In the genomic region with DNA sequence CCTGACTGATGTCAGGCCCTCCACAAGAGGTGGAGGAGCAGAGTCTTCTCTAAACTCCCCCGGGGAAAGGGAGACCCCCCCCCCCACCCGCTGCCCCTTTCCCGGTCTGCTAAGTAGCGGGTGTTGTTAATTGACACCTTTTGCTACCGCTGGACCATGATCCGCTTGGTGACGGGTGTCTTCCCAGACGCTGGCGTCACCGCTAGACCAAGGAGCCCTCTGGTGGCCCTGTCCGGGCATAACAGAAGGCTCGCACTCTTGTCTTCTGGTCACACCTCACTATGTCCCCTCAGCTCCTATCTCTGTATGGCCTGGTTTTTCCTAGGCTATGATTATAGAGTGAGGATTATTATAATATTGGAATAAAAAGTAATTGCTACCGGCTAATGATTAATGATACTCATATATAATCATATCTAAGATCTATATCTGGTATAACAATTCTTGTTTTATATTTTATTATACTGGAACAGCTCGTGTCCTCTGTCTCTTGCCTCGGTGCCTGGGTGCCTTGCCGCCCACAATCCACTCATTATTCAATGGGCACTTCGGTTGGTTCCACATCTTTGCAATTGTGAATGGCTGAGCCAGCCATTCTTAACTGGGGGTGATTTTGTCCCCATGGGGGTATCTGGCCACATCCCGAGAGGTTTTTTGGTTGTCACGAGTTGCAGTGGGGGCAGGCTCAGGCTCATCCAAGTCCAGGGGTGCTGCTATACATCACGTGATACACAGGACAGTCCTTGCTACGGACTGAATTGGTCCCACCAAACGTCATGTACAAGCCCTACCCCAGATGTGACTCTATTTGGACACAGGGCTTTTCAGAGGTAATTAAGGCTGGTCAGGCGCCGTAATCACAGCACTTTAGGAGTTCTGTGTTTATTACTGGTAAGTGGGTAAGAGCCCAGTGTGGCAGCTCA, we compare ENCODE assay signal across 1 cellular context.
TF ChIP-seq lines count a peak whose summit lies in the region.
"Not testable (repeated sequence)": the region's sequence is repeated elsewhere in the genome, so short reads cannot be mapped to it uniquely, and the experiment has no call there.

No MANE protein-coding gene starts in this region.

TF ChIP-seq in K562, 482 proteins besides CTCF, POLR2A, EP300 and RAD21:
- not testable (repeated sequence) for TF ChIP-seq ATF1 (CRISPR knock-in tag; IDR thresholded peaks at IDR 0.05)
- peak; percentile 24; the same call in 1 of the 2 replicates for TF ChIP-seq ATF1 (tag; IDR thresholded peaks at IDR 0.05)
- peak; percentile 32; the same call in 1 of the 2 replicates for TF ChIP-seq RAD51 (IDR thresholded peaks at IDR 0.05; ENCODE audit: borderline replicate concordance, low read depth)
- TF ChIP-seq, protein P1, sequence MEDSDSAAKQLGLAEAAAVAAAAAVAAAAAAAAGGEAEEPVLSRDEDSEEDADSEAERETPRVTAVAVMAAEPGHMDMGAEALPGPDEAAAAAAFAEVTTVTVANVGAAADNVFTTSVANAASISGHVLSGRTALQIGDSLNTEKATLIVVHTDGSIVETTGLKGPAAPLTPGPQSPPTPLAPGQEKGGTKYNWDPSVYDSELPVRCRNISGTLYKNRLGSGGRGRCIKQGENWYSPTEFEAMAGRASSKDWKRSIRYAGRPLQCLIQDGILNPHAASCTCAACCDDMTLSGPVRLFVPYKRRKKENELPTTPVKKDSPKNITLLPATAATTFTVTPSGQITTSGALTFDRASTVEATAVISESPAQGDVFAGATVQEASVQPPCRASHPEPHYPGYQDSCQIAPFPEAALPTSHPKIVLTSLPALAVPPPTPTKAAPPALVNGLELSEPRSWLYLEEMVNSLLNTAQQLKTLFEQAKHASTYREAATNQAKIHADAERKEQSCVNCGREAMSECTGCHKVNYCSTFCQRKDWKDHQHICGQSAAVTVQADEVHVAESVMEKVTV (CRISPR knock-in tag; IDR thresholded peaks at IDR 0.05), result peak; percentile 57
- TF ChIP-seq, protein P2, sequence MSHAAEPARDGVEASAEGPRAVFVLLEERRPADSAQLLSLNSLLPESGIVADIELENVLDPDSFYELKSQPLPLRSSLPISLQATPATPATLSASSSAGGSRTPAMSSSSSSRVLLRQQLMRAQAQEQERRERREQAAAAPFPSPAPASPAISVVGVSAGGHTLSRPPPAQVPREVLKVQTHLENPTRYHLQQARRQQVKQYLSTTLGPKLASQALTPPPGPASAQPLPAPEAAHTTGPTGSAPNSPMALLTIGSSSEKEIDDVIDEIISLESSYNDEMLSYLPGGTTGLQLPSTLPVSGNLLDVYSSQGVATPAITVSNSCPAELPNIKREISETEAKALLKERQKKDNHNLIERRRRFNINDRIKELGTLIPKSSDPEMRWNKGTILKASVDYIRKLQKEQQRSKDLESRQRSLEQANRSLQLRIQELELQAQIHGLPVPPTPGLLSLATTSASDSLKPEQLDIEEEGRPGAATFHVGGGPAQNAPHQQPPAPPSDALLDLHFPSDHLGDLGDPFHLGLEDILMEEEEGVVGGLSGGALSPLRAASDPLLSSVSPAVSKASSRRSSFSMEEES (CRISPR knock-in tag; IDR thresholded peaks at IDR 0.05), result peak; percentile 90
